15 cellular contexts compared by ENCODE assay signal in the genomic region with DNA sequence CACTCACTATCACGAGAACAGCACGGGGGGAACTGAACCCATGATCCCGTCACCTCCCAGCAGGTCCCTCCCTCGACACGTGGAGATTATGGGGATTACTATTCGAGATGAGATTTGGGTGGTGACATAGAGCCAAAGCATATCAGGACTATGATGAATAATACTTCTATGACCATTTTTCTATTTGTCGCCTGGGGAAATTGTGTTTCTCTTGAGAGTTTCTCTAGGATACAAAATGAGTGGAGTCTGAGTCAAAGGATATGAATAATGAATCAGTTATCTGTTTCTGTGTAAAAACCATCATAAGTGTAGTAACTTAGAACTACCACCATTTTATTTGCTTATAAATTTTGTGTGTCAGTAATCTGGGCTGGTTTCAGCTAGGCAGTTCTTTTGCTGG.
DNase-seq lines count a peak whose midpoint lies in the region; TF ChIP-seq lines count a peak whose summit lies in the region.
"Had no signal": no experiment of that assay in that cellular context is flagged by ENCODE, and none has a peak within 500 bp of the region (broad histone marks: within the 10 kb centered on the region; RNA-seq: fewer than 3 reads in every experiment).

No MANE protein-coding gene starts in this region.

- CTCF ChIA-PET in SK-N-SH (lab: Yijun Ruan, JAX): no interaction called here

- H3K36me3 Mint-ChIP-seq in activated T-helper 1 cell treated with anti-CD3 and anti-CD28 coated beads, Interleukin-12 subunit alpha, Interleukin-12 subunit beta, Interleukin-2, Interleukin-4 antibody, amounts not matched to agents 30 ng/mL and 10 ng/mL and 1 ng/mL, durations not matched to agents 14 hours and 24 hours and 36 hours (ENCODE audit: low read depth): no peaks in the 10 kb centered on the region
- H3K36me3 Mint-ChIP-seq: CD4-positive, alpha-beta memory T cell had no signal

- H3K4me1 Mint-ChIP-seq in activated T-helper 1 cell treated with anti-CD3 and anti-CD28 coated beads, Interleukin-12 subunit alpha, Interleukin-12 subunit beta, Interleukin-2, Interleukin-4 antibody, amounts not matched to agents 30 ng/mL and 10 ng/mL and 1 ng/mL, durations not matched to agents 14 hours and 24 hours and 36 hours (ENCODE audit: low read depth): no peaks in the 10 kb centered on the region
- H3K4me1 Mint-ChIP-seq: CD4-positive, alpha-beta memory T cell had no signal

- H3K9ac ChIP-seq in colonic mucosa (ENCODE audit: low read depth in 2 of 2, low read length in 2 of 2): no peak overlapping the region
- no peak overlapping the region for H3K9ac ChIP-seq in SK-N-SH

- no peak overlapping the region for H3K27ac Mint-ChIP-seq in activated T-helper 1 cell treated with anti-CD3 and anti-CD28 coated beads, Interleukin-12 subunit alpha, Interleukin-12 subunit beta, Interleukin-2, Interleukin-4 antibody, amounts not matched to agents 30 ng/mL and 10 ng/mL and 1 ng/mL, durations not matched to agents 14 hours and 24 hours and 36 hours
- H3K27ac Mint-ChIP-seq: CD4-positive, alpha-beta memory T cell had no signal

- no peak overlapping the region for H2AFZ ChIP-seq in SK-N-SH (ENCODE audit: low read depth)

- no peaks in the 10 kb centered on the region for H3F3A ChIP-seq in SK-N-SH (replicated peaks; ENCODE audit: insufficient read depth)

- H3K27me3 Mint-ChIP-seq in activated T-helper 1 cell treated with anti-CD3 and anti-CD28 coated beads, Interleukin-12 subunit alpha, Interleukin-12 subunit beta, Interleukin-2, Interleukin-4 antibody, amounts not matched to agents 30 ng/mL and 10 ng/mL and 1 ng/mL, durations not matched to agents 14 hours and 24 hours and 36 hours (ENCODE audit: insufficient read depth): no peaks in the 10 kb centered on the region
- H3K27me3 Mint-ChIP-seq: CD4-positive, alpha-beta memory T cell had no signal

- H3K4me3 ChIP-seq in fibroblast of pulmonary artery (replicated peaks; ENCODE audit: low read depth, low read length) (no peak overlapping the region), colonic mucosa (no peak overlapping the region), SK-N-SH (ENCODE audit: low read depth in 2 of 2, low read length in 1 of 2) (no peak overlapping the region)
- H3K4me3 ChIP-seq: GM12878, HAP-1 had no signal

- no peaks in the 10 kb centered on the region for H3K9me3 Mint-ChIP-seq in activated T-helper 1 cell treated with anti-CD3 and anti-CD28 coated beads, Interleukin-12 subunit alpha, Interleukin-12 subunit beta, Interleukin-2, Interleukin-4 antibody, amounts not matched to agents 30 ng/mL and 10 ng/mL and 1 ng/mL, durations not matched to agents 14 hours and 24 hours and 36 hours

- no peaks in the 10 kb centered on the region for H3K9me3 ChIP-seq in colonic mucosa
- H3K9me3 ChIP-seq in SK-N-SH: no peaks in the 10 kb centered on the region
- H3K9me3 ChIP-seq: BE2C, HAP-1 had no signal

- H3K27ac ChIP-seq in colonic mucosa: no peak overlapping the region
- no peak overlapping the region for H3K27ac ChIP-seq in SK-N-SH (ENCODE audit: low read depth in 2 of 2, low read length in 1 of 2)
- H3K27ac ChIP-seq: C4-2B had no signal

- no peak for TF ChIP-seq CTCF in fibroblast of pulmonary artery (IDR thresholded peaks at IDR 0.05; ENCODE audit: low read length, missing control alignments)
- no peak for TF ChIP-seq CTCF in colonic mucosa (IDR thresholded peaks at IDR 0.05)
- no peak for TF ChIP-seq CTCF in SK-N-SH (IDR thresholded peaks at IDR 0.05)

- H3K4me2 ChIP-seq in SK-N-SH: no peak overlapping the region

- no peak overlapping the region for H3K4me3 Mint-ChIP-seq in activated T-helper 1 cell treated with anti-CD3 and anti-CD28 coated beads, Interleukin-12 subunit alpha, Interleukin-12 subunit beta, Interleukin-2, Interleukin-4 antibody, amounts not matched to agents 30 ng/mL and 10 ng/mL and 1 ng/mL, durations not matched to agents 14 hours and 24 hours and 36 hours
- H3K4me3 Mint-ChIP-seq: CD4-positive, alpha-beta memory T cell had no signal

- H3K9me2 ChIP-seq in SK-N-SH: no peaks in the 10 kb centered on the region

- intact Hi-C loops in colonic mucosa (cut with DNase I): no loop called here
- intact Hi-C loops in activated T-helper 1 cell treated with anti-CD3 and anti-CD28 coated beads, Interleukin-12 subunit alpha, Interleukin-12 subunit beta, Interleukin-2, Interleukin-4 antibody, amounts not matched to agents 30 ng/mL and 10 ng/mL and 1 ng/mL, durations not matched to agents 14 hours and 24 hours and 36 hours (cut with micrococcal nuclease): no loop called here

- no peak for TF ChIP-seq RAD21 in SK-N-SH (IDR thresholded peaks at IDR 0.05; ENCODE audit: low read length)

- no peaks in the 10 kb centered on the region for H3K79me2 ChIP-seq in SK-N-SH (ENCODE audit: insufficient read depth)

- WGBS in SK-N-SH (ENCODE audit: low lambda C conversion rate): 3% methylated on average over 7 of the region's 7 CpGs

- TF ChIP-seq EP300 in SK-N-SH (IDR thresholded peaks at IDR 0.05; ENCODE audit: borderline replicate concordance in 1 of 2, low read depth in 1 of 2, low read length in 1 of 2): no peak

- DNase-seq in A172 (ENCODE audit: low spot score) (peak; percentile 69), RKO (ENCODE audit: low spot score) (peak; percentile 67), dermis blood vessel endothelial cell (peak; percentile 2), fibroblast of pulmonary artery (ENCODE audit: low read depth) (peak; percentile 13), AG08396 (ENCODE audit: low spot score) (no peak), colonic mucosa (no peak), SK-N-SH (no peak)
- DNase-seq in activated T-helper 1 cell treated with anti-CD3 and anti-CD28 coated beads, Interleukin-12 subunit alpha, Interleukin-12 subunit beta, Interleukin-2, Interleukin-4 antibody, amounts not matched to agents 30 ng/mL and 10 ng/mL and 1 ng/mL, durations not matched to agents 14 hours and 24 hours and 36 hours (ENCODE audit: low spot score): no peak
- DNase-seq: 8988T; BE2C; CD4-positive, alpha-beta memory T cell; DMS79 had no signal

- H3K36me3 ChIP-seq in colonic mucosa (no peaks in the 10 kb centered on the region), SK-N-SH (replicated peaks in 1 of 2; ENCODE audit: control insufficient read depth in 1 of 2, insufficient read depth in 2 of 2, low read length in 1 of 2) (no peaks in the 10 kb centered on the region)
- H3K36me3 ChIP-seq: BE2C, HAP-1 had no signal

- POLR2A ChIA-PET in SK-N-SH (lab: Yijun Ruan, JAX): no interaction called here

- H3K27me3 ChIP-seq in colonic mucosa (no peaks in the 10 kb centered on the region), SK-N-SH (ENCODE audit: insufficient read depth) (no peaks in the 10 kb centered on the region)
- H3K27me3 ChIP-seq: BE2C had no signal

- H4K20me1 ChIP-seq in SK-N-SH (ENCODE audit: insufficient read depth): no peaks in the 10 kb centered on the region

- H3K4me1 ChIP-seq in colonic mucosa (no peaks in the 10 kb centered on the region), SK-N-SH (ENCODE audit: control insufficient read depth in 1 of 2, insufficient read depth in 2 of 2, low read depth in 1 of 2, low read length in 1 of 2) (no peaks in the 10 kb centered on the region)
- H3K4me1 ChIP-seq: BE2C, HAP-1 had no signal

TF ChIP-seq in SK-N-SH, 30 proteins besides CTCF, POLR2A, EP300 and RAD21 (continues in another document):
- TF ChIP-seq FOSL2 (IDR thresholded peaks at IDR 0.05; ENCODE audit: borderline replicate concordance, low read depth) (no peak), USF1 (IDR thresholded peaks at IDR 0.05; ENCODE audit: borderline replicate concordance, low read depth) (no peak), RCOR1 (IDR thresholded peaks at IDR 0.05; ENCODE audit: low read length) (no peak), SIN3A (IDR thresholded peaks at IDR 0.05; ENCODE audit: borderline replicate concordance, low read depth, low read length) (no peak), YY1 (IDR thresholded peaks at IDR 0.05; ENCODE audit: low read depth) (no peak), TEAD4 (IDR thresholded peaks at IDR 0.05; ENCODE audit: borderline replicate concordance, insufficient read depth) (no peak), MEF2A (IDR thresholded peaks at IDR 0.05; ENCODE audit: borderline replicate concordance, low read depth) (no peak), GABPA (IDR thresholded peaks at IDR 0.05; ENCODE audit: low read depth) (no peak), GATA2 (CRISPR knock-in tag; IDR thresholded peaks at IDR 0.05) (no peak), CHD2 (IDR thresholded peaks at IDR 0.05; ENCODE audit: low read length, partially characterized antibody) (no peak), POLR2AphosphoS5 (IDR thresholded peaks at IDR 0.05; ENCODE audit: low read depth, low read length) (no peak), TAF1 (IDR thresholded peaks at IDR 0.05; ENCODE audit: borderline replicate concordance, low read depth, low read length) (no peak), EZH2phosphoT487 (IDR thresholded peaks at IDR 0.05; ENCODE audit: borderline replicate concordance, low read depth) (no peak), FOXJ3 (CRISPR knock-in tag; IDR thresholded peaks at IDR 0.05) (no peak), NRF1 (IDR thresholded peaks at IDR 0.05; ENCODE audit: low read depth, low read length) (no peak), MAX (IDR thresholded peaks at IDR 0.05; ENCODE audit: low read depth) (no peak), RFX5 (IDR thresholded peaks at IDR 0.05; ENCODE audit: low read length) (no peak)
- TF ChIP-seq, protein P1, sequence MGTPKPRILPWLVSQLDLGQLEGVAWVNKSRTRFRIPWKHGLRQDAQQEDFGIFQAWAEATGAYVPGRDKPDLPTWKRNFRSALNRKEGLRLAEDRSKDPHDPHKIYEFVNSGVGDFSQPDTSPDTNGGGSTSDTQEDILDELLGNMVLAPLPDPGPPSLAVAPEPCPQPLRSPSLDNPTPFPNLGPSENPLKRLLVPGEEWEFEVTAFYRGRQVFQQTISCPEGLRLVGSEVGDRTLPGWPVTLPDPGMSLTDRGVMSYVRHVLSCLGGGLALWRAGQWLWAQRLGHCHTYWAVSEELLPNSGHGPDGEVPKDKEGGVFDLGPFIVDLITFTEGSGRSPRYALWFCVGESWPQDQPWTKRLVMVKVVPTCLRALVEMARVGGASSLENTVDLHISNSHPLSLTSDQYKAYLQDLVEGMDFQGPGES (IDR thresholded peaks at IDR 0.05; ENCODE audit: low read depth, low read length): no peak

Comparison
In these comparisons a context has a peak if more than half of its experiments do, and no peak if none do; other contexts are left out.
1. DNase-seq: peak in A172 (single experiment), RKO (single experiment), dermis blood vessel endothelial cell (single experiment) and fibroblast of pulmonary artery (single experiment); none in AG08396 (single experiment), colonic mucosa (single experiment), SK-N-SH (single experiment) and activated T-helper 1 cell treated with anti-CD3 and anti-CD28 coated beads, Interleukin-12 subunit alpha, Interleukin-12 subunit beta, Interleukin-2, Interleukin-4 antibody, amounts not matched to agents 30 ng/mL and 10 ng/mL and 1 ng/mL, durations not matched to agents 14 hours and 24 hours and 36 hours (single experiment).